In the genomic region with DNA sequence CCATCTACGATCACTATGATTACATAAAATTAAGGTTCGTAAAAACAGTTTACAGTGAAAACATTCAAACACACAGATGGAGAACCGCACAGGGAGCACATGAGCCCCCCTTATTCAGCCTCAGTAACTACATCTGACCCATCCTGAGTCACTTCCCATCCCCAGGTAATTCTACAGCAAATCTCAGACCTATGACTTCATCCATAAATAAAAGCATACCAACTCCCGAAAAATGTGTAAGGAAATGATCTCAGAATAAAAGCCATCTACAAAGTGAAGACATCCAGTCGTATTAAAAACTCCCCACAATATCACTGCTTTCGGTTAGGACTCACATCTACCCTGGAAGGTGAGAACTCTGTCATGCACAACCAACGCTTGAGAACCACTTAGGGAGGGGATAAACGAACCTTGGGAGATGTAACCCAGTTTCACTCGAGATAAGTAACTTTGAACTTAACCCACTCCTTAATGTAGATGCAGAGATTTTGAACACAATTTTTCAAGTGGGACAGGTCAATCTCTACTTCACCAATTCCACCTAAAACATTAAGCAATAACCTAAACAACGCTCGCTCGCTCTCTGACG, we compare ENCODE assay signal across 2 cellular contexts.
A peak's percentile ranks its signal among the peaks of the same experiment; 100 is the strongest.
TF ChIP-seq lines count a peak whose summit lies in the region.

No MANE protein-coding gene starts in this region.

TF ChIP-seq in IMR-90, 13 proteins besides CTCF, POLR2A, EP300 and RAD21:
- TF ChIP-seq FOS (IDR thresholded peaks at IDR 0.05; ENCODE audit: low read depth, low read length) (0 out of 2 replicates have a peak, but pooled peaks have one; percentile 10), BHLHE40 (IDR thresholded peaks at IDR 0.05; ENCODE audit: low read depth, low read length) (no peak), MAFK (IDR thresholded peaks at IDR 0.05; ENCODE audit: low read depth, low read length) (no peak), MXI1 (IDR thresholded peaks at IDR 0.05; ENCODE audit: borderline replicate concordance, low read depth, low read length) (no peak), RFX5 (IDR thresholded peaks at IDR 0.05; ENCODE audit: low read depth, low read length) (no peak), CEBPB (IDR thresholded peaks at IDR 0.05; ENCODE audit: low read depth, low read length) (peak; percentile 89), NFE2L2 (IDR thresholded peaks at IDR 0.05; ENCODE audit: low read depth, low read length) (no peak)
- TF ChIP-seq, protein P1, sequence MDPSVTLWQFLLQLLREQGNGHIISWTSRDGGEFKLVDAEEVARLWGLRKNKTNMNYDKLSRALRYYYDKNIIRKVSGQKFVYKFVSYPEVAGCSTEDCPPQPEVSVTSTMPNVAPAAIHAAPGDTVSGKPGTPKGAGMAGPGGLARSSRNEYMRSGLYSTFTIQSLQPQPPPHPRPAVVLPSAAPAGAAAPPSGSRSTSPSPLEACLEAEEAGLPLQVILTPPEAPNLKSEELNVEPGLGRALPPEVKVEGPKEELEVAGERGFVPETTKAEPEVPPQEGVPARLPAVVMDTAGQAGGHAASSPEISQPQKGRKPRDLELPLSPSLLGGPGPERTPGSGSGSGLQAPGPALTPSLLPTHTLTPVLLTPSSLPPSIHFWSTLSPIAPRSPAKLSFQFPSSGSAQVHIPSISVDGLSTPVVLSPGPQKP (IDR thresholded peaks at IDR 0.05; ENCODE audit: borderline replicate concordance, low read depth, low read length), result no peak

TF ChIP-seq in K562, 482 proteins besides CTCF, POLR2A, EP300 and RAD21:
- TF ChIP-seq FOXK2 (conservative IDR thresholded peaks at IDR 0.05 in 1 of 2, IDR thresholded peaks at IDR 0.05 in 1 of 2; ENCODE audit: low read depth in 2 of 2) (0 out of 4 replicates have a peak, but pooled peaks of 1 of the 2 experiments have one; percentile 12), PHF8 (IDR thresholded peaks at IDR 0.05; ENCODE audit: borderline replicate concordance, low read length) (no peak), HDGF (IDR thresholded peaks at IDR 0.05) (no peak), CEBPG (CRISPR knock-in tag; IDR thresholded peaks at IDR 0.05) (no peak), CEBPG (tag; conservative IDR thresholded peaks at IDR 0.05 in 1 of 2, IDR thresholded peaks at IDR 0.05 in 1 of 2) (peak; percentile 61 to 81; a peak in 3 of 4 replicates), ZNF764 (CRISPR knock-in tag; IDR thresholded peaks at IDR 0.05; ENCODE audit: low read depth) (no peak), YBX1 (IDR thresholded peaks at IDR 0.05) (no peak), RBM14 (IDR thresholded peaks at IDR 0.05; ENCODE audit: borderline replicate concordance, insufficient read depth, low read depth, low read length) (no peak), PURB (CRISPR knock-in tag; IDR thresholded peaks at IDR 0.05; ENCODE audit: low read depth) (no peak), ZFP30 (CRISPR knock-in tag; IDR thresholded peaks at IDR 0.05; ENCODE audit: borderline replicate concordance) (no peak), ZKSCAN1 (IDR thresholded peaks at IDR 0.05; ENCODE audit: low read depth, low read length) (no peak), CBX3 (IDR thresholded peaks at IDR 0.05; ENCODE audit: borderline replicate concordance in 1 of 2, low read length in 2 of 2) (no peak), ATF7 (IDR thresholded peaks at IDR 0.05) (no peak)
- TF ChIP-seq, protein P2, sequence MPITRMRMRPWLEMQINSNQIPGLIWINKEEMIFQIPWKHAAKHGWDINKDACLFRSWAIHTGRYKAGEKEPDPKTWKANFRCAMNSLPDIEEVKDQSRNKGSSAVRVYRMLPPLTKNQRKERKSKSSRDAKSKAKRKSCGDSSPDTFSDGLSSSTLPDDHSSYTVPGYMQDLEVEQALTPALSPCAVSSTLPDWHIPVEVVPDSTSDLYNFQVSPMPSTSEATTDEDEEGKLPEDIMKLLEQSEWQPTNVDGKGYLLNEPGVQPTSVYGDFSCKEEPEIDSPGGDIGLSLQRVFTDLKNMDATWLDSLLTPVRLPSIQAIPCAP (CRISPR knock-in tag; IDR thresholded peaks at IDR 0.05; ENCODE audit: borderline replicate concordance), result no peak
- TF ChIP-seq, protein P3, sequence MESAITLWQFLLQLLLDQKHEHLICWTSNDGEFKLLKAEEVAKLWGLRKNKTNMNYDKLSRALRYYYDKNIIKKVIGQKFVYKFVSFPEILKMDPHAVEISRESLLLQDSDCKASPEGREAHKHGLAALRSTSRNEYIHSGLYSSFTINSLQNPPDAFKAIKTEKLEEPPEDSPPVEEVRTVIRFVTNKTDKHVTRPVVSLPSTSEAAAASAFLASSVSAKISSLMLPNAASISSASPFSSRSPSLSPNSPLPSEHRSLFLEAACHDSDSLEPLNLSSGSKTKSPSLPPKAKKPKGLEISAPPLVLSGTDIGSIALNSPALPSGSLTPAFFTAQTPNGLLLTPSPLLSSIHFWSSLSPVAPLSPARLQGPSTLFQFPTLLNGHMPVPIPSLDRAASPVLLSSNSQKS (CRISPR knock-in tag; IDR thresholded peaks at IDR 0.05), result no peak
- TF ChIP-seq, protein P4, sequence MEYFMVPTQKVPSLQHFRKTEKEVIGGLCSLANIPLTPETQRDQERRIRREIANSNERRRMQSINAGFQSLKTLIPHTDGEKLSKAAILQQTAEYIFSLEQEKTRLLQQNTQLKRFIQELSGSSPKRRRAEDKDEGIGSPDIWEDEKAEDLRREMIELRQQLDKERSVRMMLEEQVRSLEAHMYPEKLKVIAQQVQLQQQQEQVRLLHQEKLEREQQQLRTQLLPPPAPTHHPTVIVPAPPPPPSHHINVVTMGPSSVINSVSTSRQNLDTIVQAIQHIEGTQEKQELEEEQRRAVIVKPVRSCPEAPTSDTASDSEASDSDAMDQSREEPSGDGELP (CRISPR knock-in tag; IDR thresholded peaks at IDR 0.05; ENCODE audit: borderline replicate concordance), result no peak
- TF ChIP-seq, protein P5, sequence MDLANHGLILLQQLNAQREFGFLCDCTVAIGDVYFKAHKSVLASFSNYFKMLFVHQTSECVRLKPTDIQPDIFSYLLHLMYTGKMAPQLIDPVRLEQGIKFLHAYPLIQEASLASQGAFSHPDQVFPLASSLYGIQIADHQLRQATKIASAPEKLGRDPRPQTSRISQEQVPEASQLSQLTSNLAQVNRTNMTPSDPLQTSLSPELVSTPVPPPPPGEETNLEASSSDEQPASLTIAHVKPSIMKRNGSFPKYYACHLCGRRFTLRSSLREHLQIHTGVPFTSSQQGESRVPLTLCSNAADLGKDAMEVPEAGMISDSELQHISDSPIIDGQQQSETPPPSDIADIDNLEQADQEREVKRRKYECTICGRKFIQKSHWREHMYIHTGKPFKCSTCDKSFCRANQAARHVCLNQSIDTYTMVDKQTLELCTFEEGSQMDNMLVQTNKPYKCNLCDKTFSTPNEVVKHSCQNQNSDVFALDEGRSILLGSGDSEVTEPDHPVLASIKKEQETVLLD (IDR thresholded peaks at IDR 0.05), result no peak
